In genomic region chr18:48599391-48599790, GRCh38 we compare ENCODE assay signal across 22 cellular contexts.
"Had no signal": no experiment of that assay in that cellular context is flagged by ENCODE, and none has a peak within 500 bp of the region (broad histone marks: within the 10 kb centered on the region; RNA-seq: fewer than 3 reads in every experiment).

No MANE protein-coding gene starts in this region.

- H3K27me3 Mint-ChIP-seq: activated CD8-positive, alpha-beta T cell treated with anti-CD3 and anti-CD28 coated beads for 36 hours; activated naive CD8-positive, alpha-beta T cell treated with anti-CD3 and anti-CD28 coated beads, Interleukin-2, amount 10 ng/mL, durations not matched to agents 7 days and 5 days; IgD-negative memory B cell had no signal

- H3K36me3 ChIP-seq: adrenal gland, MG63 had no signal

- H3K9ac ChIP-seq: KMS-11 had no signal

- H3K9me3 Mint-ChIP-seq: activated CD8-positive, alpha-beta T cell treated with anti-CD3 and anti-CD28 coated beads for 36 hours; IgD-negative memory B cell; T-helper 1 cell treated with Interleukin-12 subunit alpha and Interleukin-12 subunit beta and Interleukin-4 antibody, amounts not matched to agents 30 μg/mL and 1 μg/mL, for 36 hours had no signal

- H3K9me3 ChIP-seq: adrenal gland, ascending aorta, body of pancreas, MG63 had no signal

- H3K4me3 ChIP-seq: adrenal gland, ascending aorta, body of pancreas, MG63 had no signal

- H3K27ac Mint-ChIP-seq: activated CD8-positive, alpha-beta T cell treated with anti-CD3 and anti-CD28 coated beads for 36 hours; activated naive CD8-positive, alpha-beta T cell treated with anti-CD3 and anti-CD28 coated beads, Interleukin-2, amount 10 ng/mL, durations not matched to agents 7 days and 5 days; T-helper 1 cell treated with Interleukin-12 subunit alpha and Interleukin-12 subunit beta and Interleukin-4 antibody, amounts not matched to agents 30 μg/mL and 1 μg/mL, for 36 hours had no signal

- H3K4me3 Mint-ChIP-seq: activated CD8-positive, alpha-beta T cell treated with anti-CD3 and anti-CD28 coated beads for 36 hours; activated naive CD8-positive, alpha-beta T cell treated with anti-CD3 and anti-CD28 coated beads, Interleukin-2, amount 10 ng/mL, durations not matched to agents 7 days and 5 days; IgD-negative memory B cell; T-helper 1 cell treated with Interleukin-12 subunit alpha and Interleukin-12 subunit beta and Interleukin-4 antibody, amounts not matched to agents 30 μg/mL and 1 μg/mL, for 36 hours had no signal

- H3K4me2 ChIP-seq: KMS-11 had no signal

- ATAC-seq: activated CD4-positive, CD25-positive, alpha-beta regulatory T cell treated with anti-CD3 and anti-CD28 coated beads, Interleukin-2, amount 50 U/mL, for 24 hours; activated CD8-positive, alpha-beta T cell treated with anti-CD3 and anti-CD28 coated beads for 36 hours; body of pancreas; PC-3 had no signal

- H3K27me3 ChIP-seq: adrenal gland, ascending aorta, body of pancreas, MG63 had no signal

- H3K4me1 Mint-ChIP-seq: activated naive CD8-positive, alpha-beta T cell treated with anti-CD3 and anti-CD28 coated beads, Interleukin-2, amount 10 ng/mL, durations not matched to agents 7 days and 5 days; IgD-negative memory B cell had no signal

- H3K36me3 Mint-ChIP-seq: activated naive CD8-positive, alpha-beta T cell treated with anti-CD3 and anti-CD28 coated beads, Interleukin-2, amount 10 ng/mL, durations not matched to agents 7 days and 5 days had no signal

- DNase-seq: activated CD4-positive, alpha-beta T cell treated with anti-CD3 and anti-CD28 coated beads for 4 hours; activated CD8-positive, alpha-beta memory T cell treated with anti-CD3 and anti-CD28 coated beads, Interleukin-2, amount 50 U/mL, for 4 hours; activated CD8-positive, alpha-beta T cell treated with anti-CD3 and anti-CD28 coated beads for 36 hours; activated naive CD4-positive, alpha-beta T cell treated with anti-CD3 and anti-CD28 coated beads, Interleukin-2, amount 50 U/mL, for 16 hours; activated naive CD8-positive, alpha-beta T cell treated with anti-CD3 and anti-CD28 coated beads, Interleukin-2, amount 10 ng/mL, durations not matched to agents 7 days and 5 days; activated T-cell treated with anti-CD3 and anti-CD28 coated beads, Interleukin-2, amount 50 U/mL, for 1 hour; body of pancreas; MG63; MV-4-11; NCI-H1092 treated with DMSO at 0.1 percent for 48 hours; NCI-H1436; NCI-H1694 treated with DMSO at 0.1 percent for 48 hours; NCI-H2029 treated with DMSO at 0.1 percent for 48 hours; NCI-H524; PC-3; SHP77 treated with DMSO at 0.1 percent for 48 hours had no signal

- H3K27ac ChIP-seq: ascending aorta, body of pancreas, KMS-11 had no signal
